In genomic region chr9:121299125-121299466, GRCh38 we compare ENCODE assay signal across 8 cellular contexts. TPM values are rescaled to one million over a fixed set of nuclear protein-coding genes. Genes with fewer than 3 reads are reported as not detected.
DNase-seq lines count a peak whose midpoint lies in the region; ATAC-seq, FAIRE-seq and TF ChIP-seq lines count a peak whose summit lies in the region.

No MANE protein-coding gene starts in this region.

- no peak overlapping the region; a peak in 1 of 7 replicates for H3K9ac ChIP-seq in H1 (replicated peaks in 1 of 4; ENCODE audit: extremely low read depth in 1 of 4, low read depth in 3 of 4, low read length in 3 of 4)
- peak overlapping the region; percentile 37 for H3K9ac ChIP-seq in muscle layer of colon (ENCODE audit: low read length)

- no peak overlapping the region for H2BK120ac ChIP-seq in H1 (replicated peaks; ENCODE audit: low read depth, low read length)

- H3K27ac ChIP-seq in H1 (ENCODE audit: low read depth, low read length) (no peak overlapping the region), muscle layer of colon (ENCODE audit: low read depth, low read length) (peak overlapping the region; percentile 95)

- WGBS in H1 (ENCODE audit: extremely low coverage in 1 of 2, insufficient coverage in 1 of 2, insufficient read length in 1 of 2, insufficient replicate concordance in 2 of 2, low coverage in 1 of 2, low lambda C conversion rate in 2 of 2, missing lambda C conversion rate in 1 of 2), 2 experiments = 21% methylated on average over 12 of the region's 12 CpGs; no CpG with 5 or more reads in 1 of the 2 experiments

- H3K4me1 ChIP-seq in H1 (replicated peaks in 1 of 4; ENCODE audit: control insufficient read depth in 3 of 4, insufficient read depth in 4 of 4, low read length in 3 of 4) (peaks cover 5 to 19% (median 12%) of the 10 kb centered on the region in 4 experiments), muscle layer of colon (ENCODE audit: insufficient read depth, low read length) (peaks cover 89% of the 10 kb centered on the region)

- TF ChIP-seq CTCF in AG04449 (IDR thresholded peaks at IDR 0.05; ENCODE audit: insufficient read depth, low read length, missing control alignments) = no peak
- TF ChIP-seq CTCF in H1 (IDR thresholded peaks at IDR 0.05; ENCODE audit: control extremely low read depth in 1 of 3, insufficient read depth in 1 of 3, low read depth in 1 of 3, low read length in 3 of 3) = no peak

- H2BK20ac ChIP-seq in H1 (ENCODE audit: low read length) = no peak overlapping the region

- no peak overlapping the region for H3K14ac ChIP-seq in H1 (ENCODE audit: insufficient read length)

- no peak overlapping the region for H4K5ac ChIP-seq in H1 (ENCODE audit: insufficient read length, low read depth, low read length)

- no peak for TF ChIP-seq RAD21 in H1 (IDR thresholded peaks at IDR 0.05 in 1 of 2, conservative IDR thresholded peaks at IDR 0.05 in 1 of 2; ENCODE audit: low read depth in 2 of 2, low read length in 2 of 2)

- H4K8ac ChIP-seq in H1 (ENCODE audit: extremely low read depth, insufficient read depth, low read length) = peak overlapping the region; percentile 17; the same call in 1 of the 2 replicates

- no peak overlapping the region for H2AK5ac ChIP-seq in H1 (ENCODE audit: low read depth, low read length)

- peaks cover 7% of the 10 kb centered on the region in 2 experiments for H4K20me1 ChIP-seq in H1 (replicated peaks in 1 of 2; ENCODE audit: control insufficient read depth in 1 of 2, insufficient read depth in 2 of 2, low read length in 2 of 2)

- H3K4me2 ChIP-seq in H1 (ENCODE audit: insufficient read depth in 1 of 2, low read depth in 2 of 2, low read length in 2 of 2) = peak overlapping the region; percentile 55 to 87

- peak overlapping the region; percentile 45 for H3K4me3 ChIP-seq in AG04449 (ENCODE audit: low read depth, low read length)
- H3K4me3 ChIP-seq in Jurkat, Clone E6-1 (ENCODE audit: low read length) = peak overlapping the region; percentile 46
- H3K4me3 ChIP-seq in H1 (ENCODE audit: extremely low read depth in 1 of 4, insufficient read depth in 2 of 4, low read depth in 3 of 4, low read length in 4 of 4) = peak overlapping the region in 3 of 4 experiments; percentile 29 to 63 (median 36); a peak in 6 of 8 replicates
- peak overlapping the region; percentile 66 to 69 for H3K4me3 ChIP-seq in muscle layer of colon (ENCODE audit: low read depth in 1 of 2, low read length in 2 of 2)

- CTCF ChIA-PET in AG04449 (lab: Yijun Ruan, JAX) (interaction anchor here (1.1 to 16.9 kb wide), 10 partner anchors 9 to 102 kb away, joined by 3 to 231 read pairs (median 7); no protein-coding TSS in a partner anchor), H1 (lab: Charles Lee; ENCODE audit: partially characterized antibody) (interaction anchor here (0.6 to 2.8 kb wide), 12 partner anchors 10 to 435 kb away, joined by 3 to 12 read pairs (median 4); partner anchors contain the start of gene GSN)

- FAIRE-seq in H1 (lab: Jason Lieb, UNC) = no peak

- no peak overlapping the region for H2AFZ ChIP-seq in H1 (ENCODE audit: low read length)

- no peak overlapping the region for H3K4ac ChIP-seq in H1 (replicated peaks; ENCODE audit: insufficient read length, low read depth, low read length)

- DNase-seq in AG04449 (ENCODE audit: low read depth, low spot score) = no peak
- DNase-seq in Jurkat, Clone E6-1 (ENCODE audit: low read depth, low spot score) = no peak
- peak in 1 of 2 experiments; percentile 62 for DNase-seq in H1 (ENCODE audit: low read depth in 1 of 2, low spot score in 2 of 2)
- no peak for DNase-seq in NCI-H2107 (lab: John Stamatoyannopoulos, UW)
- no peak for DNase-seq in GM19238 (ENCODE audit: insufficient read length, low spot score)
- no peak for DNase-seq in cortex of kidney (lab: John Stamatoyannopoulos, UW)

- POLR2A ChIA-PET in AG04449 (lab: Yijun Ruan, JAX) (interaction anchor here (0.8 to 0.9 kb wide), 2 partner anchors 10 to 99 kb away, joined by 3 to 6 read pairs; no protein-coding TSS in a partner anchor), H1 (lab: Charles Lee; ENCODE audit: partially characterized antibody) (interaction anchor here (0.7 to 1.3 kb wide), 3 partner anchors 12 to 72 kb away, joined by 3 to 7 read pairs (median 4); no protein-coding TSS in a partner anchor)

- H3K36me3 ChIP-seq in H1 (ENCODE audit: control insufficient read depth in 2 of 4, insufficient read depth in 4 of 4, low read length in 3 of 4) (no peaks in the 10 kb centered on the region; a peak in 2 of 8 replicates), muscle layer of colon (ENCODE audit: insufficient read depth, low read length) (peaks cover 30% of the 10 kb centered on the region)

- no peaks in the 10 kb centered on the region for H3K79me1 ChIP-seq in H1 (ENCODE audit: low read depth, low read length)

- no peak overlapping the region for H2BK12ac ChIP-seq in H1 (ENCODE audit: low read depth, low read length)

- H3K23me2 ChIP-seq in H1 (ENCODE audit: low read depth, low read length) = peaks cover 9% of the 10 kb centered on the region; the same call in 1 of the 2 replicates

- H3K9me3 ChIP-seq in H1 (ENCODE audit: insufficient read depth in 2 of 2, low read depth in 1 of 2, low read length in 1 of 2) = no peaks in the 10 kb centered on the region
- H3K9me3 ChIP-seq in muscle layer of colon (ENCODE audit: low read length) = no peaks in the 10 kb centered on the region

- no peak for ATAC-seq in GM18907 (IDR thresholded peaks at IDR 0.05; ENCODE audit: unreplicated experiment)

- H2BK5ac ChIP-seq in H1 (ENCODE audit: low read depth, low read length) = no peak overlapping the region

- H2BK15ac ChIP-seq in H1 (ENCODE audit: low read length) = no peak overlapping the region

- H3K56ac ChIP-seq in H1 (replicated peaks; ENCODE audit: insufficient read length, low read depth, low read length) = no peak overlapping the region

- H3K23ac ChIP-seq in H1 (ENCODE audit: insufficient read length) = no peak overlapping the region

- no peak for TF ChIP-seq POLR2A in H1 (IDR thresholded peaks at IDR 0.05; ENCODE audit: control extremely low read depth in 1 of 2, low read depth in 2 of 2, low read length in 2 of 2)

- no peak for TF ChIP-seq EP300 in H1 (IDR thresholded peaks at IDR 0.05; ENCODE audit: borderline replicate concordance in 1 of 2, low read depth in 2 of 2, low read length in 2 of 2)

- H3K79me2 ChIP-seq in H1 (ENCODE audit: control insufficient read depth in 1 of 2, insufficient read depth in 2 of 2, low read length in 2 of 2) = no peaks in the 10 kb centered on the region

- peak overlapping the region; percentile 19; the same call in 1 of the 2 replicates for H3K18ac ChIP-seq in H1 (ENCODE audit: extremely low read depth, low read length)

- H4K91ac ChIP-seq in H1 (replicated peaks; ENCODE audit: insufficient read length, low read length) = no peak overlapping the region

- H3K27me3 ChIP-seq in H1 (replicated peaks in 1 of 4; ENCODE audit: control insufficient read depth in 3 of 4, extremely low read depth in 1 of 4, insufficient read depth in 3 of 4, low read length in 3 of 4) (peaks cover 5 to 20% (median 14%) of the 10 kb centered on the region in 4 experiments), muscle layer of colon (ENCODE audit: control insufficient read depth in 1 of 2, insufficient read depth in 2 of 2, low read length in 2 of 2) (no peaks in the 10 kb centered on the region)

TF ChIP-seq in H1, 55 proteins besides CTCF, POLR2A, EP300 and RAD21:
- TF ChIP-seq USF2 (IDR thresholded peaks at IDR 0.05; ENCODE audit: low read length) = no peak
- peak; percentile 71 for TF ChIP-seq KDM1A (IDR thresholded peaks at IDR 0.05; ENCODE audit: borderline replicate concordance, low read length)
- no peak for TF ChIP-seq SP4 (IDR thresholded peaks at IDR 0.05; ENCODE audit: low read length)
- TF ChIP-seq SRF (IDR thresholded peaks at IDR 0.05; ENCODE audit: low read depth, low read length) = no peak
- TF ChIP-seq SIX5 (IDR thresholded peaks at IDR 0.05; ENCODE audit: low read depth, low read length) = no peak

RNA-seq across cellular contexts. Expression of gene GSN, which starts 31.1 kb away (rescaled TPM):
- polyA plus RNA-seq in Jurkat, Clone E6-1 (2012; ENCODE audit: insufficient read depth, insufficient read length) = 21.1 TPM
- 49.7 and 52.3 TPM in 2 replicates for total RNA-seq in H1 (2021; fragmentation: NEBNext Ultra II Directional; extraction: Animal tissue kit (Norgen Biotek cat#: 25700))
- 94.5 and 107 TPM in 2 replicates for polyA plus RNA-seq in H1 (2011; rRNA removed)
- 101 TPM for polyA plus RNA-seq in H1 (2011; cell fraction: cytosol; rRNA removed)
- 135 TPM for polyA plus RNA-seq in H1 (2011; cell fraction: nucleus; rRNA removed)
- polyA plus RNA-seq in H1 (2012, experiment 1 of 2) = 54.3 to 109 TPM (median 91.7 TPM) in 4 replicates
- 62.4 TPM for polyA plus RNA-seq in H1 (2012, experiment 2 of 2)
- polyA plus RNA-seq in H1 (2013, experiment 1 of 2) = 15.2 TPM
- polyA plus RNA-seq in H1 (2013, experiment 2 of 2) = 14.2 TPM
- 113 and 127 TPM in 2 replicates for polyA minus RNA-seq in H1 (2011; rRNA and poly(A)+ RNA removed)
- polyA minus RNA-seq in H1 (2011; cell fraction: cytosol; rRNA and poly(A)+ RNA removed) = 70.7 TPM
- 53.4 TPM for polyA minus RNA-seq in H1 (2011; cell fraction: nucleus; rRNA and poly(A)+ RNA removed)
